ENCODE assay signal across 9 cellular contexts in the genomic region with DNA sequence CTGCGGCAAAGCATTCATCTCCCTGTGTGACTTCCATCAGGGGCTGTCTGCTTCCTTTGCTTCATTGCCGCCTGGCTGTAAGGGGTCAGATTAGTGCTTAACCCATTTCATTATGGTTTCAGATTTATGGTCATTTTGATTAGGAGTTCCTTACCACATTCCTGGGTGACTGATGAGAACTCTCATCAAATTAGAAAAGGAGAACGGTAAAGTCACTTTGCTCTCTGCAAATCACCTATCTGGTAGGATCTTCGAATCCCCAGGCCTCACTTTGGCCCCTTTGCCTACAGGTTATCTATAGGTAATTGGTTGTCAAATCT. TPM values are rescaled to one million over a fixed set of nuclear protein-coding genes. Genes with fewer than 3 reads are reported as not detected.
A peak's percentile ranks its signal among the peaks of the same experiment; 100 is the strongest.
DNase-seq lines count a peak whose midpoint lies in the region; ATAC-seq and TF ChIP-seq lines count a peak whose summit lies in the region.
"Had no signal": no experiment of that assay in that cellular context is flagged by ENCODE, and none has a peak within 500 bp of the region (broad histone marks: within the 10 kb centered on the region; RNA-seq: fewer than 3 reads in every experiment).

No MANE protein-coding gene starts in this region.

- ATAC-seq in memory B cell (ENCODE audit: low read depth): no peak
- no peak for ATAC-seq in upper lobe of left lung (ENCODE audit: low FRiP score in 2 of 2)
- no peak for ATAC-seq in GM21423 (IDR thresholded peaks at IDR 0.05; ENCODE audit: unreplicated experiment)

- no peak for TF ChIP-seq EP300 in upper lobe of left lung (IDR thresholded peaks at IDR 0.05)

- no peaks in the 10 kb centered on the region for H3K36me3 ChIP-seq in left ventricle myocardium inferior
- H3K36me3 ChIP-seq in upper lobe of left lung: no peaks in the 10 kb centered on the region
- no peaks in the 10 kb centered on the region for H3K36me3 ChIP-seq in vagina

- peaks cover 5% of the 10 kb centered on the region for H3K9me3 ChIP-seq in left ventricle myocardium inferior (replicated peaks)
- no peaks in the 10 kb centered on the region for H3K9me3 ChIP-seq in upper lobe of left lung
- no peaks in the 10 kb centered on the region for H3K9me3 ChIP-seq in vagina

- TF ChIP-seq CTCF in left ventricle myocardium inferior (IDR thresholded peaks at IDR 0.05; ENCODE audit: borderline replicate concordance) (no peak), upper lobe of left lung (IDR thresholded peaks at IDR 0.05) (no peak), vagina (IDR thresholded peaks at IDR 0.05) (no peak)

- H3K4me1 ChIP-seq in left ventricle myocardium inferior: peaks cover 35% of the 10 kb centered on the region
- peaks cover 17 to 28% (median 21%) of the 10 kb centered on the region in 4 donors for H3K4me1 ChIP-seq in upper lobe of left lung
- H3K4me1 ChIP-seq in vagina: peaks cover 10% of the 10 kb centered on the region

- intact Hi-C loops in left ventricle myocardium inferior (cut with micrococcal nuclease) (no loop called here), cardiac septum (cut with DNase I) (no loop called here), vagina (cut with DNase I) (no loop called here)
- intact Hi-C loops in activated T-helper 2 cell treated with anti-CD3 and anti-CD28 coated beads, Interferon-gamma antibody, Interleukin-2, Interleukin-4, amounts not matched to agents 10 μg/mL and 5 μg/mL and 100 μg/mL, durations not matched to agents 14 hours and 24 hours and 36 hours (cut with micrococcal nuclease): loop anchor here (1.0 to 2.0 kb wide), 2 partner anchors 17 to 19 kb away; no protein-coding TSS in a partner anchor

- H3K4me3 ChIP-seq in left ventricle myocardium inferior: peak overlapping the region; percentile 20
- no peak overlapping the region for H3K4me3 ChIP-seq in upper lobe of left lung
- H3K4me3 ChIP-seq in vagina: no peak overlapping the region

- WGBS in upper lobe of left lung, 2 donors: 36 to 62% methylated on average over 4 of the region's 4 CpGs

- no peaks in the 10 kb centered on the region for H3K27me3 ChIP-seq in left ventricle myocardium inferior (ENCODE audit: low read depth)
- no peaks in the 10 kb centered on the region for H3K27me3 ChIP-seq in upper lobe of left lung
- no peaks in the 10 kb centered on the region for H3K27me3 ChIP-seq in vagina

- H3K4me1 Mint-ChIP-seq in activated T-helper 2 cell treated with anti-CD3 and anti-CD28 coated beads, Interferon-gamma antibody, Interleukin-2, Interleukin-4, amounts not matched to agents 10 μg/mL and 5 μg/mL and 100 μg/mL, durations not matched to agents 14 hours and 24 hours and 36 hours (ENCODE audit: low read depth): peaks cover 49% of the 10 kb centered on the region
- peaks cover 66% of the 10 kb centered on the region for H3K4me1 Mint-ChIP-seq in memory B cell

- DNase-seq in left ventricle myocardium inferior (no peak), cardiac septum (ENCODE audit: low spot score) (no peak), memory B cell (ENCODE audit: low spot score in 2 of 2) (no peak), upper lobe of left lung (no peak), hypothalamus (lab: John Stamatoyannopoulos, UW) (no peak), vagina (ENCODE audit: extremely low spot score in 2 of 2) (no peak)
- DNase-seq in activated T-helper 2 cell treated with anti-CD3 and anti-CD28 coated beads, Interferon-gamma antibody, Interleukin-2, Interleukin-4, amounts not matched to agents 10 μg/mL and 5 μg/mL and 100 μg/mL, durations not matched to agents 14 hours and 24 hours and 36 hours (ENCODE audit: low spot score): no peak

- peak overlapping the region; percentile 47 for H3K4me3 Mint-ChIP-seq in activated T-helper 2 cell treated with anti-CD3 and anti-CD28 coated beads, Interferon-gamma antibody, Interleukin-2, Interleukin-4, amounts not matched to agents 10 μg/mL and 5 μg/mL and 100 μg/mL, durations not matched to agents 14 hours and 24 hours and 36 hours (ENCODE audit: low read depth)
- peak overlapping the region; percentile 74 for H3K4me3 Mint-ChIP-seq in memory B cell
- H3K4me3 Mint-ChIP-seq: endodermal cell had no signal

- H3K27me3 Mint-ChIP-seq in activated T-helper 2 cell treated with anti-CD3 and anti-CD28 coated beads, Interferon-gamma antibody, Interleukin-2, Interleukin-4, amounts not matched to agents 10 μg/mL and 5 μg/mL and 100 μg/mL, durations not matched to agents 14 hours and 24 hours and 36 hours (ENCODE audit: low read depth): no peaks in the 10 kb centered on the region
- H3K27me3 Mint-ChIP-seq in memory B cell: no peaks in the 10 kb centered on the region

- TF ChIP-seq POLR2A in upper lobe of left lung (IDR thresholded peaks at IDR 0.05) (no peak), vagina (IDR thresholded peaks at IDR 0.05) (no peak)

- peaks cover 14% of the 10 kb centered on the region for H3K9me3 Mint-ChIP-seq in activated T-helper 2 cell treated with anti-CD3 and anti-CD28 coated beads, Interferon-gamma antibody, Interleukin-2, Interleukin-4, amounts not matched to agents 10 μg/mL and 5 μg/mL and 100 μg/mL, durations not matched to agents 14 hours and 24 hours and 36 hours
- peaks cover 1% of the 10 kb centered on the region for H3K9me3 Mint-ChIP-seq in memory B cell

- H3K27ac ChIP-seq in left ventricle myocardium inferior (replicated peaks): peak overlapping the region; percentile 81
- H3K27ac ChIP-seq in upper lobe of left lung: peak overlapping the region; percentile 48 to 87 (median 78)
- no peak overlapping the region for H3K27ac ChIP-seq in vagina

- H3K27ac Mint-ChIP-seq in activated T-helper 2 cell treated with anti-CD3 and anti-CD28 coated beads, Interferon-gamma antibody, Interleukin-2, Interleukin-4, amounts not matched to agents 10 μg/mL and 5 μg/mL and 100 μg/mL, durations not matched to agents 14 hours and 24 hours and 36 hours: peak overlapping the region; percentile 91
- H3K27ac Mint-ChIP-seq in memory B cell: peak overlapping the region; percentile 75
- H3K27ac Mint-ChIP-seq: endodermal cell had no signal

- peaks cover 17% of the 10 kb centered on the region for H3K36me3 Mint-ChIP-seq in activated T-helper 2 cell treated with anti-CD3 and anti-CD28 coated beads, Interferon-gamma antibody, Interleukin-2, Interleukin-4, amounts not matched to agents 10 μg/mL and 5 μg/mL and 100 μg/mL, durations not matched to agents 14 hours and 24 hours and 36 hours (ENCODE audit: low read depth)
- H3K36me3 Mint-ChIP-seq in memory B cell: no peaks in the 10 kb centered on the region

RNA-seq across cellular contexts. Expression of a gene that starts 12.1 kb away (rescaled TPM):
- 42.7 TPM for total RNA-seq in left ventricle myocardium inferior
- 32.7 TPM for total RNA-seq in cardiac septum
- 84.9 and 91.9 TPM in 2 replicates for total RNA-seq in activated T-helper 2 cell treated with anti-CD3 and anti-CD28 coated beads, Interferon-gamma antibody, Interleukin-2, Interleukin-4, amounts not matched to agents 10 μg/mL and 5 μg/mL and 100 μg/mL, durations not matched to agents 14 hours and 24 hours and 36 hours
- total RNA-seq in upper lobe of left lung: 10 to 100 TPM; 10.7 to 27.2 (median 18.1) TPM
- total RNA-seq in vagina: 11.5 TPM
